In the genomic region with DNA sequence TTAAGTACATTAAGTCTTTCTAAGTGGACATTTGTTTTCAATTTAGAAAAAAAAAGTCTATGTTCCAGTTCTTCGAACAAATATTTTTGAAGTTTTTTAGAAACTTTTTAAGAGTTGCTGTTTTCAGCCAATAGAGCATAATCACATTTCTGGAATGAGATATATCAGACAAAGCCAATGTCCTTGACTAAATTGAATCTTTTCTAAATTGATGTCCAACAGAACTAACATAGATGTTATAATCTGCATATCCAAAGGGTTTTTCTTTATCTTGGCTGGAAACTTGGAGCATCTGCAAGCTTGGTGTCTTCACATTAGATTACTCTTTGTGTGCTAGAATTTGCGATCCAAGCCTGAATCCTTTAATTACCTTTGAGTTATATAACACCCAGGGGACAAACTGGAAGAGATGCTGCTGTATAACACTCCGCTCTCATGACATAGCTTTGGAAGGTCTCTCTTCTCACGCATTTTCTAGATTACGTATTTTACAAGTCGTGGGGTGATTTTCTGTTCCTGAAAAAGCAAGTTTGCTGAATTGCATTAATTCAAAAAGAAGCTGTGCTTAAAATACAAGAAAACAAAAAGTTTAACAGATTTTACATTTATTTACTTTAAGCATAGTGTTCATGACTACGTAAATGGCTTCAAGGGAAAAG, we compare ENCODE assay signal across 9 cellular contexts.
DNase-seq lines count a peak whose midpoint lies in the region; ATAC-seq and TF ChIP-seq lines count a peak whose summit lies in the region.
"Had no signal": no experiment of that assay in that cellular context is flagged by ENCODE, and none has a peak within 500 bp of the region (broad histone marks: within the 10 kb centered on the region; RNA-seq: fewer than 3 reads in every experiment).

No MANE protein-coding gene starts in this region.

- 0 out of 3 replicates have a peak overlapping the region, but pooled peaks have one; percentile 2 for H2BK15ac ChIP-seq in IMR-90 (ENCODE audit: low read depth, low read length)
- H2BK15ac ChIP-seq in neuronal stem cell (ENCODE audit: low read length) = no peak overlapping the region

- in situ Hi-C loops in IMR-90 (cut with MboI; ENCODE audit: low sequenced_read_pairs) = loop anchor here (5.0 kb wide), 1 partner anchor 436 kb away; no protein-coding TSS in a partner anchor

- H3K23ac ChIP-seq in IMR-90 (ENCODE audit: low read depth, low read length) (0 out of 2 replicates have a peak overlapping the region, but pooled peaks have one; percentile 29), neuronal stem cell (ENCODE audit: low read depth, low read length, poor library complexity) (no peak overlapping the region)

- intact Hi-C loops in IMR-90 (cut with micrococcal nuclease) (loop anchor here (1.0 to 10.0 kb wide), 8 partner anchors 103 to 909 kb away; partner anchors contain the start of gene LTV1), ovary (cut with DNase I) (loop anchor here in 2 of 4 donors (2.0 to 10.0 kb wide), 3 partner anchors 269 to 437 kb away; partner anchors contain the start of gene LTV1 (in 1 of the 2))

- H3K4me1 ChIP-seq in IMR-90 (ENCODE audit: control insufficient read depth, insufficient read depth, low read length) (peaks cover 3% of the 10 kb centered on the region), neuronal stem cell (ENCODE audit: control insufficient read depth in 2 of 2, insufficient read depth in 1 of 2, low read depth in 1 of 2, low read length in 2 of 2) (no peaks in the 10 kb centered on the region), ovary (ENCODE audit: insufficient read depth) (no peaks in the 10 kb centered on the region)

- peak overlapping the region; percentile 51 for H2BK20ac ChIP-seq in IMR-90 (ENCODE audit: low read depth, low read length)

- BruUV-seq in IMR-90 (replicated peaks; lab: Mats Ljungman, UMichigan) = no TSS peak

- peak overlapping the region; percentile 22; the same call in 1 of the 2 replicates for H4K5ac ChIP-seq in IMR-90 (ENCODE audit: low read depth, low read length)

- H4K8ac ChIP-seq in IMR-90 (ENCODE audit: low read depth in 2 of 2, low read length in 2 of 2) (peak overlapping the region in 1 of 2 experiments; percentile 31; a peak in 1 of 4 replicates), neuronal stem cell (ENCODE audit: low read depth, low read length) (no peak overlapping the region)

- H2BK12ac ChIP-seq in neuronal stem cell (ENCODE audit: low read length) = no peak overlapping the region

- H3K79me1 ChIP-seq in IMR-90 (ENCODE audit: low read depth in 1 of 2, low read length in 2 of 2) (peaks cover 0 to 12% of the 10 kb centered on the region in 2 experiments; a peak in 3 of 4 replicates), neuronal stem cell (ENCODE audit: low read depth, low read length) (no peaks in the 10 kb centered on the region)

- 0 out of 2 replicates have a peak overlapping the region, but pooled peaks have one; percentile 7 for H4K91ac ChIP-seq in IMR-90 (ENCODE audit: insufficient read depth, low read depth, low read length)
- no peak overlapping the region for H4K91ac ChIP-seq in neuronal stem cell (ENCODE audit: low read depth, low read length, poor library complexity)

- H4K20me1 ChIP-seq in IMR-90 (ENCODE audit: insufficient read depth, low read length) = no peaks in the 10 kb centered on the region

- no peak overlapping the region; the same call in 1 of the 2 replicates for H3K9ac ChIP-seq in IMR-90 (ENCODE audit: low read depth, low read length)
- no peak overlapping the region for H3K9ac ChIP-seq in neuronal stem cell (ENCODE audit: low read depth, low read length, poor library complexity)

- no peaks in the 10 kb centered on the region for H3K36me3 ChIP-seq in IMR-90 (ENCODE audit: control insufficient read depth, insufficient read depth, low read length)
- H3K36me3 ChIP-seq in neuronal stem cell (replicated peaks in 1 of 2; ENCODE audit: control insufficient read depth in 2 of 2, insufficient read depth in 2 of 2, low read length in 2 of 2) = no peaks in the 10 kb centered on the region
- H3K36me3 ChIP-seq in ovary = no peaks in the 10 kb centered on the region

- TF ChIP-seq RAD21 in IMR-90 (IDR thresholded peaks at IDR 0.05; ENCODE audit: low read length) = no peak

- 0 out of 2 replicates have a peak, but pooled peaks cover 5% of the 10 kb centered on the region for H3K9me1 ChIP-seq in IMR-90 (ENCODE audit: insufficient read depth, low read length)

- H3K14ac ChIP-seq in IMR-90 (replicated peaks; ENCODE audit: low read depth, low read length) (no peak overlapping the region), neuronal stem cell (ENCODE audit: low read length) (no peak overlapping the region)

- H2BK5ac ChIP-seq in IMR-90 (ENCODE audit: low read depth, low read length, poor library complexity, severe bottlenecking) (peak overlapping the region; percentile 71), neuronal stem cell (ENCODE audit: low read length) (no peak overlapping the region)

- WGBS in IMR-90 (ENCODE audit: extremely low coverage in 2 of 2, insufficient read length in 1 of 2), 2 experiments = 67% methylated on average over 1 of the region's 7 CpGs; no CpG with 5 or more reads in 1 of the 2 experiments
- no CpG with 5 or more reads among the region's 7 CpGs for WGBS in neuronal stem cell (ENCODE audit: extremely low coverage in 2 of 2, insufficient read length in 2 of 2, insufficient replicate concordance in 1 of 2), 2 donors
- WGBS in ovary, 3 donors = 24 to 45% (median 28%) methylated on average over 7 of the region's 7 CpGs

- no peak for TF ChIP-seq CTCF in IMR-90 (conservative IDR thresholded peaks at IDR 0.05; ENCODE audit: low read depth, low read length)
- no peak for TF ChIP-seq CTCF in fibroblast of mammary gland (conservative IDR thresholded peaks at IDR 0.05; ENCODE audit: control insufficient read depth, insufficient read depth, low read depth, low read length)
- no peak for TF ChIP-seq CTCF in ovary (IDR thresholded peaks at IDR 0.05)

- no peak for TF ChIP-seq POLR2A in IMR-90 (IDR thresholded peaks at IDR 0.05; ENCODE audit: low read depth, low read length)
- no peak for TF ChIP-seq POLR2A in ovary (IDR thresholded peaks at IDR 0.05)

- POLR2A ChIA-PET in IMR-90 (lab: Charles Lee; ENCODE audit: unreplicated experiment) = interaction anchor here (0.6 kb wide), 2 partner anchors 94 to 184 kb away, joined by 3 read pairs; no protein-coding TSS in a partner anchor

- peaks cover 2% of the 10 kb centered on the region for H3K9me3 ChIP-seq in IMR-90 (ENCODE audit: control insufficient read depth, insufficient read depth, low read length)
- H3K9me3 ChIP-seq in neuronal stem cell (replicated peaks in 1 of 2; ENCODE audit: control insufficient read depth in 2 of 2, insufficient read depth in 1 of 2, low read depth in 1 of 2, low read length in 2 of 2) = peaks cover 0 to 3% of the 10 kb centered on the region in 2 donors
- no peaks in the 10 kb centered on the region for H3K9me3 ChIP-seq in ovary

- TF ChIP-seq EP300 in ovary (IDR thresholded peaks at IDR 0.05) = no peak

- 0 out of 2 replicates have a peak overlapping the region, but pooled peaks have one; percentile 4 for H3K56ac ChIP-seq in IMR-90 (ENCODE audit: extremely low read depth, insufficient read depth, low read length)

- H2AFZ ChIP-seq in IMR-90 (replicated peaks; ENCODE audit: low read length, poor library complexity) (no peak overlapping the region), neuronal stem cell (ENCODE audit: low read length) (peak overlapping the region; percentile 1)

- H3K18ac ChIP-seq in IMR-90 (ENCODE audit: low read depth, low read length) (peak overlapping the region; percentile 77; the same call in 1 of the 2 replicates), neuronal stem cell (ENCODE audit: low read length) (no peak overlapping the region)

- H3K27me3 ChIP-seq in IMR-90 (ENCODE audit: control insufficient read depth, insufficient read depth, low read length) (no peaks in the 10 kb centered on the region), neuronal stem cell (ENCODE audit: control insufficient read depth in 3 of 3, insufficient read depth in 3 of 3, low read depth in 1 of 3, low read length in 3 of 3) (no peaks in the 10 kb centered on the region), ovary (no peaks in the 10 kb centered on the region)

- CTCF ChIA-PET in IMR-90 (lab: Yijun Ruan, JAX) = interaction anchor here (0.6 to 2.3 kb wide), 8 partner anchors 36 to 521 kb away, joined by 3 to 23 read pairs (median 3); no protein-coding TSS in a partner anchor

- ATAC-seq in IMR-90 (ENCODE audit: low read depth) (no peak; the same call in 1 of the 2 replicates), HG03521 (IDR thresholded peaks at IDR 0.05; ENCODE audit: unreplicated experiment) (no peak)

- H3K4ac ChIP-seq in IMR-90 (ENCODE audit: low read depth, low read length) (no peak overlapping the region; the same call in 1 of the 2 replicates), neuronal stem cell (ENCODE audit: low read length) (no peak overlapping the region)

- H2AK9ac ChIP-seq in IMR-90 (replicated peaks; ENCODE audit: low read depth, low read length, poor library complexity) = no peak overlapping the region

- DNase-seq in CD1c-positive myeloid dendritic cell (ENCODE audit: extremely low spot score) (peak; percentile 52), IMR-90 (no peak), fibroblast of mammary gland (ENCODE audit: low read depth) (peak; percentile 28), neuronal stem cell (ENCODE audit: low spot score) (no peak), ovary (no peak), NCI-H1417 (lab: John Stamatoyannopoulos, UW) (no peak)
- DNase-seq: left cardiac atrium had no signal

- H3K4me2 ChIP-seq in IMR-90 (ENCODE audit: low read depth, low read length) (peak overlapping the region; percentile 59; the same call in 1 of the 2 replicates), neuronal stem cell (ENCODE audit: insufficient read depth, low read length, poor library complexity, severe bottlenecking) (no peak overlapping the region)

- no peak overlapping the region for H3K4me3 ChIP-seq in IMR-90 (ENCODE audit: insufficient read depth, low read depth, low read length)
- H3K4me3 ChIP-seq in fibroblast of mammary gland (ENCODE audit: control insufficient read depth, low read depth, low read length) = no peak overlapping the region
- no peak overlapping the region for H3K4me3 ChIP-seq in neuronal stem cell (ENCODE audit: low read length in 2 of 2)
- no peak overlapping the region for H3K4me3 ChIP-seq in ovary

- H3K27ac ChIP-seq in IMR-90 (ENCODE audit: insufficient read depth, low read length) (peak overlapping the region; percentile 33; the same call in 1 of the 2 replicates), neuronal stem cell (replicated peaks; ENCODE audit: low read length) (no peak overlapping the region), ovary (no peak overlapping the region)
- H3K27ac ChIP-seq: VCaP had no signal

- H2BK120ac ChIP-seq in IMR-90 (ENCODE audit: low read depth, low read length) (peak overlapping the region; percentile 25; the same call in 1 of the 2 replicates), neuronal stem cell (ENCODE audit: low read depth, low read length) (no peak overlapping the region)

- dilution Hi-C loops in IMR-90 (cut with HindIII; ENCODE audit: low sequenced_read_pairs, unreplicated experiment) = no loop called here

- H2AK5ac ChIP-seq in IMR-90 (ENCODE audit: low read depth, low read length) = no peak overlapping the region
- no peak overlapping the region for H2AK5ac ChIP-seq in neuronal stem cell (ENCODE audit: low read depth, low read length)

TF ChIP-seq in IMR-90, 13 proteins besides CTCF, POLR2A, EP300 and RAD21 (continues in another document):
- no peak for TF ChIP-seq FOS (IDR thresholded peaks at IDR 0.05; ENCODE audit: low read depth, low read length)
- TF ChIP-seq NFE2L2 (IDR thresholded peaks at IDR 0.05; ENCODE audit: low read depth, low read length) = no peak

Comparison
In these comparisons a context has a peak if more than half of its experiments do, and no peak if none do; other contexts are left out.
1. DNase-seq: peak in CD1c-positive myeloid dendritic cell (single experiment) and fibroblast of mammary gland (single experiment); none in IMR-90 (single experiment), neuronal stem cell (single experiment), ovary (0 of 5) and NCI-H1417 (0 of 3).